In genomic region chr22:36300396-36301212, GRCh38 we compare ENCODE assay signal across 12 cellular contexts. TPM values are rescaled to one million over a fixed set of nuclear protein-coding genes. Genes with fewer than 3 reads are reported as not detected.
DNase-seq lines count a peak whose midpoint lies in the region; ATAC-seq and TF ChIP-seq lines count a peak whose summit lies in the region.
"Had no signal": no experiment of that assay in that cellular context is flagged by ENCODE, and none has a peak within 500 bp of the region (broad histone marks: within the 10 kb centered on the region; RNA-seq: fewer than 3 reads in every experiment).

No MANE protein-coding gene starts in this region.

- H3K4me1 ChIP-seq in muscle layer of colon (ENCODE audit: insufficient read depth, low read length) (peaks cover 39% of the 10 kb centered on the region), aorta (ENCODE audit: control insufficient read depth in 1 of 2, insufficient read depth in 2 of 2, low read length in 2 of 2) (no peaks in the 10 kb centered on the region)
- H3K4me1 ChIP-seq: SJCRH30 had no signal

- no peaks in the 10 kb centered on the region for H3K27me3 ChIP-seq in muscle layer of colon (ENCODE audit: control insufficient read depth in 1 of 2, insufficient read depth in 2 of 2, low read length in 2 of 2)
- no peaks in the 10 kb centered on the region for H3K27me3 ChIP-seq in aorta (ENCODE audit: control insufficient read depth in 1 of 2, insufficient read depth in 2 of 2, low read length in 1 of 2)
- H3K27me3 ChIP-seq in WERI-Rb-1 (ENCODE audit: insufficient read depth, low read depth, severe bottlenecking), result no peaks in the 10 kb centered on the region
- H3K27me3 ChIP-seq: neutrophil, SJCRH30 had no signal

- no peak overlapping the region for H3K9ac ChIP-seq in muscle layer of colon (ENCODE audit: low read length)

- H3K4me1 Mint-ChIP-seq in activated CD4-positive, alpha-beta memory T cell treated with anti-CD3 and anti-CD28 coated beads, Interleukin-2, amount 10 ng/mL, durations not matched to agents 7 days and 5 days, result peaks cover 19% of the 10 kb centered on the region

- H3K9me3 ChIP-seq in muscle layer of colon (ENCODE audit: low read length), result no peaks in the 10 kb centered on the region
- no peaks in the 10 kb centered on the region for H3K9me3 ChIP-seq in aorta (ENCODE audit: control insufficient read depth, low read length)
- H3K9me3 ChIP-seq in WERI-Rb-1 (ENCODE audit: severe bottlenecking), result no peaks in the 10 kb centered on the region
- H3K9me3 ChIP-seq: SJCRH30 had no signal

- H3K4me3 ChIP-seq in muscle layer of colon (ENCODE audit: low read depth in 1 of 2, low read length in 2 of 2) (no peak overlapping the region), aorta (ENCODE audit: low read length in 2 of 2) (no peak overlapping the region), WERI-Rb-1 (ENCODE audit: low read depth, low read length) (no peak overlapping the region)
- H3K4me3 ChIP-seq: lung, SJCRH30 had no signal

- H3K27ac Mint-ChIP-seq in activated naive CD4-positive, alpha-beta T cell treated with anti-CD3 and anti-CD28 coated beads, Interleukin-2, amount 50 U/mL, for 72 hours, result peak overlapping the region; percentile 94 to 95
- H3K27ac Mint-ChIP-seq in activated CD4-positive, alpha-beta memory T cell treated with anti-CD3 and anti-CD28 coated beads, Interleukin-2, amount 10 ng/mL, durations not matched to agents 7 days and 5 days, result peak overlapping the region; percentile 54

- ATAC-seq in activated naive CD4-positive, alpha-beta T cell treated with anti-CD3 and anti-CD28 coated beads, Interleukin-2, amount 50 U/mL, for 72 hours, result no peak
- ATAC-seq in aorta (ENCODE audit: low FRiP score) (peak; percentile 2), esophagus mucosa (no peak), HG03432 (IDR thresholded peaks at IDR 0.05; ENCODE audit: unreplicated experiment) (no peak)

- H3K27ac ChIP-seq in muscle layer of colon (ENCODE audit: low read depth, low read length), result peak overlapping the region; percentile 42
- peak overlapping the region in 1 of 2 donors; percentile 1 for H3K27ac ChIP-seq in aorta (ENCODE audit: low read depth in 1 of 2, low read length in 2 of 2)
- H3K27ac ChIP-seq in WERI-Rb-1, result no peak overlapping the region
- H3K27ac ChIP-seq: SJCRH30, VCaP had no signal

- POLR2A ChIA-PET in activated CD4-positive, alpha-beta memory T cell treated with anti-CD3 and anti-CD28 coated beads, Interleukin-2, amount 10 ng/mL, durations not matched to agents 7 days and 5 days (lab: Charles Lee), result interaction anchor here (0.7 to 3.3 kb wide), 12 partner anchors 7 to 210 kb away, joined by 3 to 13 read pairs (median 3); no protein-coding TSS in a partner anchor

- H3K27me3 Mint-ChIP-seq in activated CD4-positive, alpha-beta memory T cell treated with anti-CD3 and anti-CD28 coated beads, Interleukin-2, amount 10 ng/mL, durations not matched to agents 7 days and 5 days, result no peaks in the 10 kb centered on the region

- 86 to 90% methylated on average over 23 to 24 of the region's 24 CpGs for WGBS in aorta, 2 donors

- TF ChIP-seq CTCF in WERI-Rb-1 (IDR thresholded peaks at IDR 0.05; ENCODE audit: low read depth, low read length), result no peak

- CTCF ChIA-PET in activated CD4-positive, alpha-beta memory T cell treated with anti-CD3 and anti-CD28 coated beads, Interleukin-2, amount 10 ng/mL, durations not matched to agents 7 days and 5 days (lab: Charles Lee), result interaction anchor here (0.7 to 3.9 kb wide), 30 partner anchors 8 to 227 kb away, joined by 3 to 43 read pairs (median 5); partner anchors contain the start of genes APOL2 and FOXRED2

- intact Hi-C loops in aorta (cut with DNase I), result loop anchor here in 1 of 2 donors (5.0 kb wide), 1 partner anchor 172 kb away; no protein-coding TSS in a partner anchor

- peaks cover 100% of the 10 kb centered on the region for H3K36me3 ChIP-seq in muscle layer of colon (ENCODE audit: insufficient read depth, low read length)
- H3K36me3 ChIP-seq in aorta (ENCODE audit: control insufficient read depth in 1 of 2, insufficient read depth in 2 of 2, low read length in 1 of 2), result peaks cover 6 to 51% of the 10 kb centered on the region in 2 donors
- H3K36me3 ChIP-seq in WERI-Rb-1, result peaks cover 94% of the 10 kb centered on the region

- H3K9me3 Mint-ChIP-seq in activated naive CD4-positive, alpha-beta T cell treated with anti-CD3 and anti-CD28 coated beads, Interleukin-2, amount 50 U/mL, for 72 hours, result no peaks in the 10 kb centered on the region
- H3K9me3 Mint-ChIP-seq in activated CD4-positive, alpha-beta memory T cell treated with anti-CD3 and anti-CD28 coated beads, Interleukin-2, amount 10 ng/mL, durations not matched to agents 7 days and 5 days, result no peaks in the 10 kb centered on the region

- no peak overlapping the region for H3K4me3 Mint-ChIP-seq in activated CD4-positive, alpha-beta memory T cell treated with anti-CD3 and anti-CD28 coated beads, Interleukin-2, amount 10 ng/mL, durations not matched to agents 7 days and 5 days

- H3K36me3 Mint-ChIP-seq in activated naive CD4-positive, alpha-beta T cell treated with anti-CD3 and anti-CD28 coated beads, Interleukin-2, amount 50 U/mL, for 72 hours, result peaks cover 52 to 54% of the 10 kb centered on the region in 2 donors
- H3K36me3 Mint-ChIP-seq in activated CD4-positive, alpha-beta memory T cell treated with anti-CD3 and anti-CD28 coated beads, Interleukin-2, amount 10 ng/mL, durations not matched to agents 7 days and 5 days (ENCODE audit: low read depth), result peaks cover 89% of the 10 kb centered on the region

- no peak for DNase-seq in activated naive CD4-positive, alpha-beta T cell treated with anti-CD3 and anti-CD28 coated beads, Interleukin-2, amount 50 U/mL, for 72 hours (ENCODE audit: low spot score in 2 of 2)
- DNase-seq in activated naive CD4-positive, alpha-beta T cell treated with anti-CD3 and anti-CD28 coated beads, Interleukin-2, amount 50 U/mL, for 16 hours, result no peak
- DNase-seq in activated CD4-positive, alpha-beta memory T cell treated with anti-CD3 and anti-CD28 coated beads, Interleukin-2, amount 10 ng/mL, durations not matched to agents 7 days and 5 days, result no peak
- DNase-seq in aorta (no peak), WERI-Rb-1 (no peak)

RNA-seq across cellular contexts. Expression of gene APOL1, which starts 47.7 kb away (rescaled TPM):
- 10 to 100 TPM; 27.2 to 40.5 TPM for total RNA-seq in activated naive CD4-positive, alpha-beta T cell treated with anti-CD3 and anti-CD28 coated beads, Interleukin-2, amount 50 U/mL, for 72 hours
- total RNA-seq in activated CD4-positive, alpha-beta memory T cell treated with anti-CD3 and anti-CD28 coated beads, Interleukin-2, amount 10 ng/mL, durations not matched to agents 7 days and 5 days, result 10 to 100 TPM; 63.0 to 64.0 TPM
- total RNA-seq in aorta (10 to 100 TPM; 50.0 to 74.0 TPM), esophagus mucosa (19.0 TPM)
- 10 to 100 TPM; 14.1 to 36.5 TPM for polyA plus RNA-seq in aorta
